Comparison of ENCODE assay signal across 12 cellular contexts in the genomic region with DNA sequence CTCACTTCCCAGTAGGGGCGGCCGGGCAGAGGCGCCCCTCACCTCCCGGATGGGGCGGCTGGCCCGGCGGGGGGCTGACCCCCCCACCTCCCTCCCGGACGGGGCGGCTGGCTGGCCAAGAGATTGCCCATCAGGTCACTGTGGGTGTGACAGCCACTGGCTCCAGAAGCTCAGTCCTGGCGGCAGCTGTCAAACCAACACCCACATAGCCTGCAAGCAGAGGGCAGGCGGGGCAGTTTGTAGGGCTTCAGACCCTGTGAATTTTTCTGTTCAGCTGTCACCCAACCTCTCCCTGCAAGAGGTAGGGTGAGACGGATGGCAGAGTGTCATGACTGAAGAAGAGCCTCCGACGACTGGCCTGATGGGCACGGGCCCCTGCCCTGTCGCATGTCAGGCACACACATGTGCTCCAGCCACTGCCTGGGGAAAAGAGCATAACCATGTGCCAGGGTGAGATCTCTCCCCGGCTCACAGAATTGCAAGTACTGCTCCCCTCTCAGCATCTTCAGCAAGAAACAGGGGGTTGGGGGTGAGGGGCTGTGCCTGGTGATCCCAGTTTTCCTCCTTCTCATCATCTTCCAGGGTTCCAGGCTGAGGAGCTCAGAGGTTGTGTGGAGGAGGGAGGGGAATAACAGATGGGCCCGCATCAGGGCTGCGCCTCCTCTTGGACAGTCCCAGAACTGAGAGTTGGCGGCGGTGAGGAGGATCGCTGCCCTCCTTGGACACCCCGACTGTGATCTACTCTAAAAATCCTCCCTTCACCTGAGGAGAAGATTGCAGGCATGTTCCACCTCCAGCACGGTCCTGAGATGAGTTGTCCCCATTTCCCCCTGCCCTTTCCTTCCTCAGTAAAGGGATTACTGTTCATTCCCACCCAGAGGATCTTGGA. TPM values are rescaled to one million over a fixed set of nuclear protein-coding genes. Genes with fewer than 3 reads are reported as not detected.
DNase-seq lines count a peak whose midpoint lies in the region; ATAC-seq, FAIRE-seq and TF ChIP-seq lines count a peak whose summit lies in the region.
"Had no signal": no experiment of that assay in that cellular context is flagged by ENCODE, and none has a peak within 500 bp of the region (broad histone marks: within the 10 kb centered on the region; RNA-seq: fewer than 3 reads in every experiment).

No MANE protein-coding gene starts in this region.

- in situ Hi-C loops in K562 (cut with MboI): no loop called here

- TF ChIP-seq POLR2A in HCT116 (IDR thresholded peaks at IDR 0.05; ENCODE audit: borderline replicate concordance, extremely low read depth, insufficient read depth, insufficient read length) (no peak), K562 (conservative IDR thresholded peaks at IDR 0.05) (no peak)

- no peaks in the 10 kb centered on the region for H3K9me1 ChIP-seq in K562 (ENCODE audit: control insufficient read depth, insufficient read depth, low read length)

- WGBS in K562 (ENCODE audit: insufficient coverage, low coverage, missing lambda C conversion rate): 60% methylated on average over 10 of the region's 25 CpGs

- FAIRE-seq in K562 (lab: Jason Lieb, UNC): peak; percentile 55

- no TSS peak for BruUV-seq in HCT116 (replicated peaks; lab: Mats Ljungman, UMichigan)
- BruUV-seq in K562 (replicated peaks; lab: Mats Ljungman, UMichigan): no TSS peak

- H3K36me3 ChIP-seq in HCT116 (ENCODE audit: control insufficient read depth in 1 of 2, insufficient read depth in 2 of 2, low read length in 2 of 2): no peaks in the 10 kb centered on the region
- no peaks in the 10 kb centered on the region for H3K36me3 ChIP-seq in K562 (ENCODE audit: control insufficient read depth, insufficient read depth, low read length)
- no peaks in the 10 kb centered on the region for H3K36me3 ChIP-seq in osteoblast (ENCODE audit: insufficient read depth, low read length)
- H3K36me3 ChIP-seq: tibial artery had no signal

- TF ChIP-seq RAD21 in HCT116 (IDR thresholded peaks at IDR 0.05; ENCODE audit: low read depth) (no peak), K562 (CRISPR knock-in tag; conservative IDR thresholded peaks at IDR 0.05 in 1 of 2, IDR thresholded peaks at IDR 0.05 in 1 of 2) (0 out of 4 replicates have a peak, but pooled peaks of 1 of the 2 experiments have one; percentile 14)

- H3K27me3 ChIP-seq in HCT116 (ENCODE audit: insufficient read depth, low read length): no peaks in the 10 kb centered on the region
- H3K27me3 ChIP-seq in K562 (ENCODE audit: control insufficient read depth in 2 of 2, insufficient read depth in 2 of 2, low read length in 2 of 2): no peaks in the 10 kb centered on the region
- H3K27me3 ChIP-seq in osteoblast (ENCODE audit: insufficient read depth, low read length): peaks cover 3% of the 10 kb centered on the region
- H3K27me3 ChIP-seq: tibial artery had no signal

- H3K4me2 ChIP-seq in HCT116 (ENCODE audit: low read length) (no peak overlapping the region), K562 (ENCODE audit: insufficient read depth, low read length) (peak overlapping the region; percentile 32; the same call in 1 of the 2 replicates), osteoblast (ENCODE audit: insufficient read depth, low read length) (no peak overlapping the region)

- H4K20me1 ChIP-seq in HCT116 (ENCODE audit: insufficient read depth): no peaks in the 10 kb centered on the region
- peaks cover 3% of the 10 kb centered on the region; the same call in 1 of the 2 replicates for H4K20me1 ChIP-seq in K562 (replicated peaks; ENCODE audit: control insufficient read depth, insufficient read depth, low read length)
- H4K20me1 ChIP-seq in osteoblast (ENCODE audit: insufficient read depth, low read length): no peaks in the 10 kb centered on the region

- H3K4me3 ChIP-seq in HCT116 (replicated peaks in 1 of 2; ENCODE audit: low read depth in 1 of 2, low read length in 2 of 2) (no peak overlapping the region), K562 (no peak overlapping the region), osteoblast (ENCODE audit: insufficient read depth, low read length) (no peak overlapping the region)
- H3K4me3 ChIP-seq: tibial artery had no signal

- no peak for DNase-seq in HCT116 (ENCODE audit: low read depth, low spot score)
- DNase-seq in K562 (ENCODE audit: extremely low read depth in 1 of 4, low spot score in 3 of 4): peak in 2 of 4 experiments; percentile 34 to 46
- no peak for DNase-seq in osteoblast (ENCODE audit: insufficient read length, low spot score, missing footprints)
- no peak for DNase-seq in hepatic stellate cell (ENCODE audit: low spot score)
- DNase-seq: activated CD4-positive, alpha-beta T cell treated with anti-CD3 and anti-CD28 coated beads for 48 hours; activated T-cell treated with anti-CD3 and anti-CD28 coated beads, Interleukin-2, amount 50 U/mL, for 72 hours; anterior cingulate cortex; dermis blood vessel endothelial cell; NCI-H1105 had no signal

- no peaks in the 10 kb centered on the region for H3K79me2 ChIP-seq in HCT116 (ENCODE audit: insufficient read depth, low read length)
- no peaks in the 10 kb centered on the region; the same call in 2 of the 3 replicates for H3K79me2 ChIP-seq in K562 (ENCODE audit: control insufficient read depth, insufficient read depth, low read length)
- no peaks in the 10 kb centered on the region for H3K79me2 ChIP-seq in osteoblast (ENCODE audit: insufficient read depth, low read length)

- intact Hi-C loops in HCT116 (cut with micrococcal nuclease): no loop called here
- intact Hi-C loops in K562 (cut with micrococcal nuclease): no loop called here

- no peak overlapping the region for H3K27ac ChIP-seq in HCT116 (ENCODE audit: low read depth, low read length)
- H3K27ac ChIP-seq in K562 (ENCODE audit: extremely low read depth, low read depth, low read length): no peak overlapping the region
- no peak overlapping the region for H3K27ac ChIP-seq in osteoblast (ENCODE audit: low read depth, low read length)
- H3K27ac ChIP-seq: tibial artery had no signal

- ATAC-seq in HCT116 (peak; percentile 75), K562 (peak; percentile 82), HG03139 (IDR thresholded peaks at IDR 0.05; ENCODE audit: unreplicated experiment) (no peak)
- ATAC-seq: activated T-cell treated with anti-CD3 and anti-CD28 coated beads, Interleukin-2, amount 50 U/mL, for 72 hours had no signal

- H2AFZ ChIP-seq in HCT116 (ENCODE audit: low read depth, low read length, poor library complexity, severe bottlenecking): no peak overlapping the region
- H2AFZ ChIP-seq in K562 (ENCODE audit: low read depth, low read length): peak overlapping the region; percentile 73; the same call in 1 of the 2 replicates
- H2AFZ ChIP-seq in osteoblast (ENCODE audit: low read length): no peak overlapping the region

- RAD21 ChIA-PET in HCT116 (lab: Charles Lee; ENCODE audit: low non-redundant PET in 1 of 2, low total read pairs in 2 of 2, uncharacterized antibody in 2 of 2, unreplicated experiment in 2 of 2): no interaction called here

- TF ChIP-seq CTCF in HCT116 (IDR thresholded peaks at IDR 0.05 in 2 of 3, conservative IDR thresholded peaks at IDR 0.05 in 1 of 3; ENCODE audit: borderline replicate concordance in 1 of 3, insufficient read depth in 1 of 3, low read depth in 2 of 3, low read length in 2 of 3) (peak; percentile 4 to 46 (median 40); a peak in 4 of 6 replicates), K562 (IDR thresholded peaks at IDR 0.05 in 2 of 3, conservative IDR thresholded peaks at IDR 0.05 in 1 of 3; ENCODE audit: insufficient read depth in 2 of 3, low read depth in 1 of 3, low read length in 3 of 3) (peak; percentile 49 to 67 (median 56)), osteoblast (IDR thresholded peaks at IDR 0.05; ENCODE audit: extremely low read depth, low read depth, low read length) (peak; percentile 22)

- no peak for TF ChIP-seq EP300 in K562 (IDR thresholded peaks at IDR 0.05; ENCODE audit: low read length)

- POLR2A ChIA-PET in HCT116 (lab: Charles Lee): interaction anchor here (0.9 kb wide), 1 partner anchor 18 kb away, joined by 3 read pairs; no protein-coding TSS in a partner anchor
- POLR2A ChIA-PET in K562 (lab: Yijun Ruan, JAX): interaction anchor here (0.6 to 4.7 kb wide), 7 partner anchors 9 to 154 kb away, joined by 3 to 34 read pairs (median 4); a partner anchor contains a TSS

- H3K4me1 ChIP-seq in HCT116 (ENCODE audit: control insufficient read depth in 1 of 2, insufficient read depth in 2 of 2, low read length in 2 of 2) (peaks cover 0 to 5% of the 10 kb centered on the region in 2 experiments; a peak in 2 of 4 replicates), K562 (replicated peaks in 1 of 2; ENCODE audit: control insufficient read depth in 2 of 2, insufficient read depth in 2 of 2, low read length in 2 of 2) (peaks cover 7 to 12% of the 10 kb centered on the region in 2 experiments), osteoblast (ENCODE audit: insufficient read depth, low read length) (no peaks in the 10 kb centered on the region)
- H3K4me1 ChIP-seq: tibial artery had no signal

- no peak overlapping the region for H3K9ac ChIP-seq in HCT116 (ENCODE audit: low read length)
- H3K9ac ChIP-seq in K562 (ENCODE audit: insufficient read depth in 1 of 2, low read depth in 2 of 2, low read length in 2 of 2): peak overlapping the region in 1 of 2 experiments; percentile 83; a peak in 2 of 4 replicates

- no peaks in the 10 kb centered on the region for H3K9me2 ChIP-seq in HCT116 (ENCODE audit: insufficient read depth)

- H3K9me3 ChIP-seq in HCT116 (ENCODE audit: control insufficient read depth in 1 of 2, insufficient read depth in 1 of 2, low read depth in 1 of 2, low read length in 2 of 2) (no peaks in the 10 kb centered on the region), K562 (replicated peaks; ENCODE audit: control insufficient read depth, insufficient read depth, low read depth, low read length) (no peaks in the 10 kb centered on the region), osteoblast (ENCODE audit: low read depth, low read length) (peaks cover 2% of the 10 kb centered on the region)
- H3K9me3 ChIP-seq: tibial artery had no signal

- CTCF ChIA-PET in HCT116 (lab: Charles Lee): interaction anchor here (1.1 to 1.6 kb wide), 3 partner anchors 9 to 297 kb away, joined by 3 to 4 read pairs (median 3); no protein-coding TSS in a partner anchor
- CTCF ChIA-PET in K562 (lab: Yijun Ruan, JAX; ENCODE audit: low intra/inter-chr PET ratio): no interaction called here

RNA-seq across cellular contexts. Expression of a gene that starts 11.2 kb away (rescaled TPM):
- total RNA-seq in HCT116 (2021; ENCODE audit: unreplicated experiment) (6.7 TPM), K562 (2014; rRNA removed) (0.27 and 1.3 TPM in 2 replicates), K562 (2014; rRNA removed; fragmentation: Illumina TruSeq; extraction: Trizol) (0.36 and 0.51 TPM in 2 replicates), K562 (2015; rRNA removed; fragmentation: Illumina TruSeq; extraction: Trizol) (0.41 TPM in 1 of 2 replicates, not detected in the other), K562 (2021) (0.81 and 1.6 TPM in 2 replicates), osteoblast (under 0.01 TPM in 1 of 2 replicates, not detected in the other)
- polyA plus RNA-seq in HCT116 (2012): 13.6 and 17.7 TPM in 2 replicates
- not detected in 2 replicates for total RNA-seq in K562 (2011; cell fraction: chromatin; rRNA removed; ENCODE audit: low replicate concordance)
- 0.13 and 0.67 TPM in 2 replicates for total RNA-seq in K562 (2011; cell fraction: nucleolus; rRNA removed)
- 0.81 TPM in 1 of 2 replicates, not detected in the other for total RNA-seq in K562 (2011; cell fraction: nucleoplasm; rRNA removed)
- polyA plus RNA-seq in K562 (2011; rRNA removed) (0.71 and 1.4 TPM in 2 replicates), K562 (2014; fragmentation: Illumina TruSeq; extraction: Trizol) (0.97 and 1.3 TPM in 2 replicates), K562 (2014; fragmentation: Nextera tagmentation; extraction: Ambion mirVana) (1 to 10 TPM; 1.8 to 1.9 TPM), K562 (2014; rRNA removed) (1.3 TPM in 2 replicates)
- polyA plus RNA-seq in K562 (2011; cell fraction: cytosol; rRNA removed): 1.2 and 2.7 TPM in 2 replicates
- polyA plus RNA-seq in K562 (2011; cell fraction: nucleus; rRNA removed): 0.65 and 1.4 TPM in 2 replicates
- polyA plus RNA-seq in K562 (2012): 1.1 and 4.3 TPM in 2 replicates
- 0.84 TPM in 1 of 2 replicates, not detected in the other for polyA minus RNA-seq in K562 (2011; rRNA and poly(A)+ RNA removed)
- polyA minus RNA-seq in K562 (2011; cell fraction: cytosol; rRNA and poly(A)+ RNA removed): not detected in 2 replicates
- not detected in 2 replicates for polyA minus RNA-seq in K562 (2011; cell fraction: nucleus; rRNA and poly(A)+ RNA removed)
- total RNA-seq: dermis blood vessel endothelial cell; T-helper 1 cell treated with Interleukin-12 subunit alpha and Interleukin-12 subunit beta and Interleukin-4 antibody, amounts not matched to agents 30 ng/mL and 1 ng/mL, for 36 hours had no signal

RNA-seq across cellular contexts. Expression of a gene that starts 18.9 kb away (rescaled TPM):
- total RNA-seq in HCT116 (2021; ENCODE audit: unreplicated experiment) (571 TPM), K562 (2014; rRNA removed) (755 and 1,088 TPM in 2 replicates), K562 (2014; rRNA removed; fragmentation: Illumina TruSeq; extraction: Trizol) (779 and 914 TPM in 2 replicates), K562 (2015; rRNA removed; fragmentation: Illumina TruSeq; extraction: Trizol) (912 and 926 TPM in 2 replicates), K562 (2021) (839 and 845 TPM in 2 replicates), osteoblast (307 and 321 TPM in 2 replicates)
- polyA plus RNA-seq in HCT116 (2012): 1,132 and 1,135 TPM in 2 replicates
- total RNA-seq in K562 (2011; cell fraction: chromatin; rRNA removed; ENCODE audit: low replicate concordance): 176 and 423 TPM in 2 replicates
- 383 and 414 TPM in 2 replicates for total RNA-seq in K562 (2011; cell fraction: nucleolus; rRNA removed)
- total RNA-seq in K562 (2011; cell fraction: nucleoplasm; rRNA removed): 358 and 385 TPM in 2 replicates
- polyA plus RNA-seq in K562 (2011; rRNA removed) (2,698 and 3,950 TPM in 2 replicates), K562 (2014; fragmentation: Illumina TruSeq; extraction: Trizol) (2,770 and 3,012 TPM in 2 replicates), K562 (2014; fragmentation: Nextera tagmentation; extraction: Ambion mirVana) (1,000 to 10,000 TPM in 1 of 2 experiments, 100 to 1,000 TPM in 1; 776 to 1,185 TPM), K562 (2014; rRNA removed) (1,517 and 1,660 TPM in 2 replicates)
- 6,167 and 6,224 TPM in 2 replicates for polyA plus RNA-seq in K562 (2011; cell fraction: cytosol; rRNA removed)
- polyA plus RNA-seq in K562 (2011; cell fraction: nucleus; rRNA removed): 965 and 1,239 TPM in 2 replicates
- 1,132 and 1,153 TPM in 2 replicates for polyA plus RNA-seq in K562 (2012)
- 2,193 and 2,971 TPM in 2 replicates for polyA minus RNA-seq in K562 (2011; rRNA and poly(A)+ RNA removed)
- polyA minus RNA-seq in K562 (2011; cell fraction: cytosol; rRNA and poly(A)+ RNA removed): 751 and 929 TPM in 2 replicates
- polyA minus RNA-seq in K562 (2011; cell fraction: nucleus; rRNA and poly(A)+ RNA removed): 192 and 360 TPM in 2 replicates

RNA-seq across cellular contexts. Expression of a gene that starts 39.3 kb away (rescaled TPM):
- total RNA-seq in HCT116 (2021; ENCODE audit: unreplicated experiment): 99.1 TPM
- 96.2 and 124 TPM in 2 replicates for polyA plus RNA-seq in HCT116 (2012)
- total RNA-seq in K562 (2011; cell fraction: chromatin; rRNA removed; ENCODE audit: low replicate concordance): 116 and 289 TPM in 2 replicates
- total RNA-seq in K562 (2011; cell fraction: nucleolus; rRNA removed): 173 and 178 TPM in 2 replicates
- 141 and 151 TPM in 2 replicates for total RNA-seq in K562 (2011; cell fraction: nucleoplasm; rRNA removed)
- total RNA-seq in K562 (2014; rRNA removed): 60.4 and 60.8 TPM in 2 replicates
- 39.0 and 56.5 TPM in 2 replicates for total RNA-seq in K562 (2014; rRNA removed; fragmentation: Illumina TruSeq; extraction: Trizol)
- total RNA-seq in K562 (2015; rRNA removed; fragmentation: Illumina TruSeq; extraction: Trizol): 59.2 and 59.8 TPM in 2 replicates
- total RNA-seq in K562 (2021): 72.9 and 83.0 TPM in 2 replicates
- 46.4 and 61.0 TPM in 2 replicates for polyA plus RNA-seq in K562 (2011; rRNA removed)
- 34.7 and 45.0 TPM in 2 replicates for polyA plus RNA-seq in K562 (2011; cell fraction: cytosol; rRNA removed)
- 167 and 238 TPM in 2 replicates for polyA plus RNA-seq in K562 (2011; cell fraction: nucleus; rRNA removed)
- polyA plus RNA-seq in K562 (2012): 67.5 and 72.2 TPM in 2 replicates
- polyA plus RNA-seq in K562 (2014; fragmentation: Illumina TruSeq; extraction: Trizol): 171 and 183 TPM in 2 replicates
- 10 to 100 TPM; 52.1 to 53.7 TPM for polyA plus RNA-seq in K562 (2014; fragmentation: Nextera tagmentation; extraction: Ambion mirVana)
- 101 and 112 TPM in 2 replicates for polyA plus RNA-seq in K562 (2014; rRNA removed)
- 26.0 and 27.1 TPM in 2 replicates for polyA minus RNA-seq in K562 (2011; rRNA and poly(A)+ RNA removed)
- 28.1 and 36.8 TPM in 2 replicates for polyA minus RNA-seq in K562 (2011; cell fraction: cytosol; rRNA and poly(A)+ RNA removed)
- polyA minus RNA-seq in K562 (2011; cell fraction: nucleus; rRNA and poly(A)+ RNA removed): 70.8 and 123 TPM in 2 replicates
- 2.5 and 3.5 TPM in 2 replicates for total RNA-seq in osteoblast

RNA-seq across cellular contexts. Expression of a gene that starts 53.2 kb away (rescaled TPM):
- total RNA-seq in HCT116 (2021; ENCODE audit: unreplicated experiment) (8.1 TPM), K562 (2014; rRNA removed) (2.0 and 2.1 TPM in 2 replicates), K562 (2014; rRNA removed; fragmentation: Illumina TruSeq; extraction: Trizol) (0.10 and 0.15 TPM in 2 replicates), K562 (2015; rRNA removed; fragmentation: Illumina TruSeq; extraction: Trizol) (0.14 and 0.23 TPM in 2 replicates), K562 (2021) (1.4 and 1.5 TPM in 2 replicates), osteoblast (0.36 TPM in 1 of 2 replicates, not detected in the other)
- polyA plus RNA-seq in HCT116 (2012): 6.4 and 8.2 TPM in 2 replicates
- 0.77 and 1.9 TPM in 2 replicates for total RNA-seq in K562 (2011; cell fraction: chromatin; rRNA removed; ENCODE audit: low replicate concordance)
- 2.7 and 2.8 TPM in 2 replicates for total RNA-seq in K562 (2011; cell fraction: nucleolus; rRNA removed)
- 1.3 and 1.9 TPM in 2 replicates for total RNA-seq in K562 (2011; cell fraction: nucleoplasm; rRNA removed)
- polyA plus RNA-seq in K562 (2011; rRNA removed) (0.35 and 0.81 TPM in 2 replicates), K562 (2014; fragmentation: Illumina TruSeq; extraction: Trizol) (0.31 and 0.61 TPM in 2 replicates), K562 (2014; fragmentation: Nextera tagmentation; extraction: Ambion mirVana) (under 1 TPM; 0.08 to 0.10 TPM), K562 (2014; rRNA removed) (1.2 and 1.3 TPM in 2 replicates)
- 0.75 and 1.8 TPM in 2 replicates for polyA plus RNA-seq in K562 (2011; cell fraction: cytosol; rRNA removed)
- polyA plus RNA-seq in K562 (2011; cell fraction: nucleus; rRNA removed): 2.0 and 2.9 TPM in 2 replicates
- polyA plus RNA-seq in K562 (2012): 0.64 and 1.00 TPM in 2 replicates
- polyA minus RNA-seq in K562 (2011; rRNA and poly(A)+ RNA removed): 0.18 TPM in 1 of 2 replicates, not detected in the other
- 0.38 and 1.0 TPM in 2 replicates for polyA minus RNA-seq in K562 (2011; cell fraction: cytosol; rRNA and poly(A)+ RNA removed)
- 0.94 and 1.00 TPM in 2 replicates for polyA minus RNA-seq in K562 (2011; cell fraction: nucleus; rRNA and poly(A)+ RNA removed)
- total RNA-seq: T-helper 1 cell treated with Interleukin-12 subunit alpha and Interleukin-12 subunit beta and Interleukin-4 antibody, amounts not matched to agents 30 ng/mL and 1 ng/mL, for 36 hours had no signal
